18 cellular contexts compared by ENCODE assay signal in genomic region chr3:157441102-157441622, GRCh38. TPM values are rescaled to one million over a fixed set of nuclear protein-coding genes. Genes with fewer than 3 reads are reported as not detected.
DNase-seq lines count a peak whose midpoint lies in the region; ATAC-seq, FAIRE-seq and TF ChIP-seq lines count a peak whose summit lies in the region.
"Had no signal": no experiment of that assay in that cellular context is flagged by ENCODE, and none has a peak within 500 bp of the region (broad histone marks: within the 10 kb centered on the region; RNA-seq: fewer than 3 reads in every experiment).

No MANE protein-coding gene starts in this region.

- TF ChIP-seq EP300 in K562 (IDR thresholded peaks at IDR 0.05; ENCODE audit: low read length) (no peak), gastroesophageal sphincter (IDR thresholded peaks at IDR 0.05) (no peak)

- H3K27me3 ChIP-seq in ACC112 (ENCODE audit: insufficient read depth, low read length) (no peaks in the 10 kb centered on the region), K562 (ENCODE audit: control insufficient read depth in 2 of 2, insufficient read depth in 2 of 2, low read length in 2 of 2) (peaks cover 4 to 21% of the 10 kb centered on the region in 2 experiments; a peak in 3 of 5 replicates), gastroesophageal sphincter (no peaks in the 10 kb centered on the region), breast epithelium (no peaks in the 10 kb centered on the region)
- H3K27me3 ChIP-seq: Peyer's patch, SJSA1 had no signal

- intact Hi-C loops in K562 (cut with micrococcal nuclease): no loop called here
- intact Hi-C loops in breast epithelium (cut with DNase I; ENCODE audit: low total_unique reads): no loop called here

- FAIRE-seq in K562 (lab: Jason Lieb, UNC): no peak
- FAIRE-seq: G401.6 had no signal

- H3K9me3 ChIP-seq in K562 (replicated peaks; ENCODE audit: control insufficient read depth, insufficient read depth, low read depth, low read length) (no peaks in the 10 kb centered on the region), gastroesophageal sphincter (no peaks in the 10 kb centered on the region), breast epithelium (no peaks in the 10 kb centered on the region)
- H3K9me3 ChIP-seq: Peyer's patch, SJSA1 had no signal

- H3K79me2 ChIP-seq in ACC112 (ENCODE audit: control insufficient read depth, insufficient read depth, low read length, unreplicated experiment) (peaks cover 49% of the 10 kb centered on the region), K562 (ENCODE audit: control insufficient read depth, insufficient read depth, low read length) (no peaks in the 10 kb centered on the region)

- no TSS peak for BruUV-seq in K562 (replicated peaks; lab: Mats Ljungman, UMichigan)

- CTCF ChIA-PET in K562 (lab: Yijun Ruan, JAX; ENCODE audit: low intra/inter-chr PET ratio) (no interaction called here), HEK293T (lab: Yijun Ruan, JAX) (no interaction called here)

- TF ChIP-seq CTCF in K562 (IDR thresholded peaks at IDR 0.05 in 2 of 3, conservative IDR thresholded peaks at IDR 0.05 in 1 of 3; ENCODE audit: insufficient read depth in 2 of 3, low read depth in 1 of 3, low read length in 3 of 3): no peak
- TF ChIP-seq CTCF in foreskin fibroblast (IDR thresholded peaks at IDR 0.05; ENCODE audit: low read depth, low read length): no peak
- no peak for TF ChIP-seq CTCF in gastroesophageal sphincter (IDR thresholded peaks at IDR 0.05)
- no peak for TF ChIP-seq CTCF in breast epithelium (IDR thresholded peaks at IDR 0.05)

- H3K9ac ChIP-seq in K562 (ENCODE audit: insufficient read depth in 1 of 2, low read depth in 2 of 2, low read length in 2 of 2): no peak overlapping the region
- H3K9ac ChIP-seq: KMS-11 had no signal

- DNase-seq in DMS 273 treated with DMSO at 0.1 percent for 48 hours (lab: John Stamatoyannopoulos, UW) (peak; percentile 50), K562 (ENCODE audit: extremely low read depth in 1 of 4, low spot score in 3 of 4) (no peak), foreskin fibroblast (no peak), KBM-7 (no peak), breast epithelium (ENCODE audit: low spot score in 2 of 2) (no peak), HEK293T (ENCODE audit: extremely low spot score) (no peak)
- DNase-seq: GOT3; NCI-H1417; NCI-H1930; NCI-H748 treated with DMSO at 0.1 percent for 48 hours; NK-92 treated with Interleukin-12 subunit alpha and Interleukin-12 subunit beta, amount 100 ng/mL, for 24 hours; Peyer's patch had no signal

- in situ Hi-C loops in K562 (cut with MboI) (no loop called here), KBM-7 (cut with MboI; ENCODE audit: low pct_unique_long_range_greater_than_20kb, low sequenced_read_pairs) (no loop called here)

- no peak for TF ChIP-seq RAD21 in K562 (CRISPR knock-in tag; conservative IDR thresholded peaks at IDR 0.05 in 1 of 2, IDR thresholded peaks at IDR 0.05 in 1 of 2)

- peaks cover 32% of the 10 kb centered on the region for H3K4me1 ChIP-seq in ACC112 (ENCODE audit: control insufficient read depth, insufficient read depth, low read length, unreplicated experiment)
- H3K4me1 ChIP-seq in K562 (replicated peaks in 1 of 2; ENCODE audit: control insufficient read depth in 2 of 2, insufficient read depth in 2 of 2, low read length in 2 of 2): peaks cover 12 to 14% of the 10 kb centered on the region in 2 experiments
- H3K4me1 ChIP-seq in gastroesophageal sphincter: peaks cover 0 to 30% (median 5%) of the 10 kb centered on the region in 3 donors
- H3K4me1 ChIP-seq in breast epithelium: peaks cover 0 to 6% of the 10 kb centered on the region in 2 donors

- no peaks in the 10 kb centered on the region for H4K20me1 ChIP-seq in K562 (replicated peaks; ENCODE audit: control insufficient read depth, insufficient read depth, low read length)

- H3K36me3 ChIP-seq in ACC112 (ENCODE audit: insufficient read depth, low read length): peaks cover 52% of the 10 kb centered on the region
- H3K36me3 ChIP-seq in K562 (ENCODE audit: control insufficient read depth, insufficient read depth, low read length): no peaks in the 10 kb centered on the region
- H3K36me3 ChIP-seq in gastroesophageal sphincter: no peaks in the 10 kb centered on the region
- H3K36me3 ChIP-seq in breast epithelium: no peaks in the 10 kb centered on the region
- H3K36me3 ChIP-seq: Peyer's patch had no signal

- H2AFZ ChIP-seq in ACC112 (ENCODE audit: low read length, unreplicated experiment) (no peak overlapping the region), K562 (ENCODE audit: low read depth, low read length) (no peak overlapping the region)

- POLR2A ChIA-PET in K562 (lab: Yijun Ruan, JAX): no interaction called here
- POLR2A ChIA-PET in HEK293T (lab: Yijun Ruan, JAX): no interaction called here

- H3K27ac ChIP-seq in ACC112 (ENCODE audit: low read depth, low read length): peak overlapping the region; percentile 77
- H3K27ac ChIP-seq in K562 (ENCODE audit: extremely low read depth, low read depth, low read length): no peak overlapping the region
- no peak overlapping the region for H3K27ac ChIP-seq in gastroesophageal sphincter
- H3K27ac ChIP-seq in breast epithelium: no peak overlapping the region
- H3K27ac ChIP-seq: KMS-11, Peyer's patch, SJSA1 had no signal

- H3K9me1 ChIP-seq in K562 (ENCODE audit: control insufficient read depth, insufficient read depth, low read length): no peaks in the 10 kb centered on the region

- H3K4me2 ChIP-seq in K562 (ENCODE audit: insufficient read depth, low read length): no peak overlapping the region
- H3K4me2 ChIP-seq: KMS-11 had no signal

- whole genome bisulfite sequencing in K562 (ENCODE audit: insufficient coverage, low coverage, missing lambda C conversion rate): 24% methylated on average over 2 of the region's 2 CpGs
- WGBS in gastroesophageal sphincter (ENCODE audit: low coverage in 1 of 2), 2 donors: 80 to 100% methylated on average over 1 to 2 of the region's 2 CpGs

- ATAC-seq in K562 (no peak), gastroesophageal sphincter (no peak)
- ATAC-seq: HCT116 had no signal

- no peak for TF ChIP-seq POLR2A in K562 (conservative IDR thresholded peaks at IDR 0.05)
- no peak for TF ChIP-seq POLR2A in gastroesophageal sphincter (IDR thresholded peaks at IDR 0.05)
- no peak for TF ChIP-seq POLR2A in breast epithelium (IDR thresholded peaks at IDR 0.05)

- H3K4me3 ChIP-seq in ACC112 (ENCODE audit: low read depth, low read length) (peak overlapping the region; percentile 88), K562 (no peak overlapping the region), foreskin fibroblast (ENCODE audit: low read depth in 1 of 2, low read length in 2 of 2) (peak overlapping the region; percentile 67 to 86), gastroesophageal sphincter (no peak overlapping the region), breast epithelium (no peak overlapping the region)
- H3K4me3 ChIP-seq: Peyer's patch, SJSA1 had no signal

TF ChIP-seq in K562, 482 proteins besides CTCF, POLR2A, EP300 and RAD21:
- TF ChIP-seq MAFF (IDR thresholded peaks at IDR 0.05; ENCODE audit: low read length) (peak; percentile 83), MAFG (tag; conservative IDR thresholded peaks at IDR 0.05) (peak; percentile 84), FOXA3 (CRISPR knock-in tag; conservative IDR thresholded peaks at IDR 0.05 in 1 of 2, IDR thresholded peaks at IDR 0.05 in 1 of 2) (peak in 1 of 2 experiments; percentile 89; a peak in 2 of 4 replicates), MAFK (IDR thresholded peaks at IDR 0.05; ENCODE audit: low read length) (peak; percentile 81), FOXA1 (IDR thresholded peaks at IDR 0.05; ENCODE audit: borderline replicate concordance) (no peak), ADNP (tag; IDR thresholded peaks at IDR 0.05) (peak; percentile 55; the same call in 1 of the 2 replicates), ZNF316 (IDR thresholded peaks at IDR 0.05) (peak; percentile 93), C11orf30 (IDR thresholded peaks at IDR 0.05; ENCODE audit: low read depth) (peak; percentile 83), POLR2G (IDR thresholded peaks at IDR 0.05; ENCODE audit: low read depth, low read length) (no peak)

TF ChIP-seq in HEK293T, 16 proteins besides CTCF, POLR2A, EP300 and RAD21 (continues in another document):
- TF ChIP-seq FOXM1 (IDR thresholded peaks at IDR 0.05; ENCODE audit: borderline replicate concordance): no peak
- TF ChIP-seq L3MBTL2 (conservative IDR thresholded peaks at IDR 0.05): no peak
- no peak for TF ChIP-seq BHLHE40 (IDR thresholded peaks at IDR 0.05; ENCODE audit: borderline replicate concordance)
- TF ChIP-seq CTBP1 (IDR thresholded peaks at IDR 0.05; ENCODE audit: borderline replicate concordance): no peak
- TF ChIP-seq FOXK2 (IDR thresholded peaks at IDR 0.05): no peak
- TF ChIP-seq PKNOX1 (IDR thresholded peaks at IDR 0.05): no peak
- no peak for TF ChIP-seq TARDBP (IDR thresholded peaks at IDR 0.05)
- no peak for TF ChIP-seq ELF4 (IDR thresholded peaks at IDR 0.05)

RNA-seq across cellular contexts. Expression of gene PTX3, which starts 4.5 kb away (rescaled TPM):
- not detected in 2 replicates for total RNA-seq in K562 (2011; cell fraction: chromatin; rRNA removed; ENCODE audit: low replicate concordance)
- not detected in 2 replicates for total RNA-seq in K562 (2011; cell fraction: nucleolus; rRNA removed)
- not detected in 2 replicates for total RNA-seq in K562 (2011; cell fraction: nucleoplasm; rRNA removed)
- total RNA-seq in K562 (2014; rRNA removed): 0.16 TPM in 1 of 2 replicates, not detected in the other
- 0.13 and 0.15 TPM in 2 replicates for total RNA-seq in K562 (2014; rRNA removed; fragmentation: Illumina TruSeq; extraction: Trizol)
- total RNA-seq in K562 (2015; rRNA removed; fragmentation: Illumina TruSeq; extraction: Trizol): 0.14 and 0.15 TPM in 2 replicates
- total RNA-seq in K562 (2021): 0.09 and 0.20 TPM in 2 replicates
- polyA plus RNA-seq in K562 (2011; rRNA removed): 0.04 TPM in 1 of 2 replicates, not detected in the other
- polyA plus RNA-seq in K562 (2011; cell fraction: cytosol; rRNA removed): 0.06 TPM in 1 of 2 replicates, not detected in the other
- polyA plus RNA-seq in K562 (2011; cell fraction: nucleus; rRNA removed): not detected in 2 replicates
- 0.21 and 0.42 TPM in 2 replicates for polyA plus RNA-seq in K562 (2012)
- polyA plus RNA-seq in K562 (2014; fragmentation: Illumina TruSeq; extraction: Trizol): 0.10 and 0.22 TPM in 2 replicates
- polyA plus RNA-seq in K562 (2014; fragmentation: Nextera tagmentation; extraction: Ambion mirVana): under 1 TPM; 0.04 to 0.22 TPM
- polyA plus RNA-seq in K562 (2014; rRNA removed): 0.33 and 0.53 TPM in 2 replicates
- polyA minus RNA-seq in K562 (2011; rRNA and poly(A)+ RNA removed): not detected in 2 replicates
- not detected in 2 replicates for polyA minus RNA-seq in K562 (2011; cell fraction: cytosol; rRNA and poly(A)+ RNA removed)
- not detected in 2 replicates for polyA minus RNA-seq in K562 (2011; cell fraction: nucleus; rRNA and poly(A)+ RNA removed)
- total RNA-seq in gastroesophageal sphincter: 100 to 1,000 TPM in 1 of 4 donors, 1 to 10 TPM in 3; 2.0 to 140 (median 5.7) TPM
- 10 to 100 TPM; 10.1 to 94.1 (median 36.9) TPM for total RNA-seq in breast epithelium

Comparison
In these comparisons a context has a peak if more than half of its experiments do, and no peak if none do; other contexts are left out.
1. H3K4me3 ChIP-seq: peak in ACC112 (single experiment) and foreskin fibroblast (2 of 2); none in K562 (single experiment), gastroesophageal sphincter (0 of 2) and breast epithelium (0 of 3).